ENCODE assay signal across 1 cellular context in the genomic region with DNA sequence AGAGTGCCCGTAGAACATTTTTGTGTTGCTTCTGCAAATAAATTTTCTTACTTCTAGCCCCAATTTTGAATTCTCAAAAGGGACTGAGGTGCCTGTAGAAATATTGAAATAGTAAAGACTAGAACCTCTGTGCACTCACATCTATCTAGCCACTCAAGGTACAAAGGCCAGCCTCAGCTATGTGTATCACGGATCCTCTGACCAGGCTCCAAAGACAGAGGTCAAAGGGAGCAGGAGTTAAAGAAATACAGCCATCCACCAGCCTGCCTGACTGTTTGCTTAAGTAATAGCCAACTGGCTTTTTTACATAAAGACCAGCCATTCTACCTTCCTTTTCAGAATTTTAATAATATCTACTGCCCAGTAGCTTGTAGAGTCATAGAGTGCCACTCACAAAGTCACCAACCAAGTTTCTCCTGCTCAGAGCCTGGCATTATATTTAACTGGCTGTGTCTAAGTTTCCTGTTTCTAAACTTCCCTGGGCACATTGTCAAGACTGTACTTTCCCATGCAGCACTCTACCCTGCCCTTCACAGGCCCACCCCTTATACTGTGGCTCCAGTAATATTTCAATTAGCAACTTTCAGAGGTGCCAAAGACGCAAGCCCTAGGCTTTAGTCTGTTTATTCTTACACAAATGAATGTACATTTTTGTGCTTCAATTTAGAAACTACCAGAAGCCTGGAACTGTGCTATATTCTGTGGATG.
A peak's percentile ranks its signal among the peaks of the same experiment; 100 is the strongest.
TF ChIP-seq lines count a peak whose summit lies in the region.

No MANE protein-coding gene starts in this region.

TF ChIP-seq in liver, 16 proteins besides CTCF, POLR2A, EP300 and RAD21 (continued from another document):
- TF ChIP-seq, protein P1, sequence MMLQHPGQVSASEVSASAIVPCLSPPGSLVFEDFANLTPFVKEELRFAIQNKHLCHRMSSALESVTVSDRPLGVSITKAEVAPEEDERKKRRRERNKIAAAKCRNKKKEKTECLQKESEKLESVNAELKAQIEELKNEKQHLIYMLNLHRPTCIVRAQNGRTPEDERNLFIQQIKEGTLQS (IDR thresholded peaks at IDR 0.05) = no peak
- TF ChIP-seq EGR1 (IDR thresholded peaks at IDR 0.05; ENCODE audit: low read depth in 2 of 2) (no peak), GABPA (IDR thresholded peaks at IDR 0.05 in 1 of 2, conservative IDR thresholded peaks at IDR 0.05 in 1 of 2) (no peak), NR2F2 (IDR thresholded peaks at IDR 0.05) (no peak), YY1 (IDR thresholded peaks at IDR 0.05) (no peak), HNF4A (conservative IDR thresholded peaks at IDR 0.05) (peak; percentile 74 to 88), RXRA (IDR thresholded peaks at IDR 0.05) (peak in 1 of 2 donors; percentile 43), FOXA2 (IDR thresholded peaks at IDR 0.05) (no peak)
TF ChIP-seq in liver: peak in this region for 5.
